Comparison of ENCODE assay signal across 7 cellular contexts in the genomic region with DNA sequence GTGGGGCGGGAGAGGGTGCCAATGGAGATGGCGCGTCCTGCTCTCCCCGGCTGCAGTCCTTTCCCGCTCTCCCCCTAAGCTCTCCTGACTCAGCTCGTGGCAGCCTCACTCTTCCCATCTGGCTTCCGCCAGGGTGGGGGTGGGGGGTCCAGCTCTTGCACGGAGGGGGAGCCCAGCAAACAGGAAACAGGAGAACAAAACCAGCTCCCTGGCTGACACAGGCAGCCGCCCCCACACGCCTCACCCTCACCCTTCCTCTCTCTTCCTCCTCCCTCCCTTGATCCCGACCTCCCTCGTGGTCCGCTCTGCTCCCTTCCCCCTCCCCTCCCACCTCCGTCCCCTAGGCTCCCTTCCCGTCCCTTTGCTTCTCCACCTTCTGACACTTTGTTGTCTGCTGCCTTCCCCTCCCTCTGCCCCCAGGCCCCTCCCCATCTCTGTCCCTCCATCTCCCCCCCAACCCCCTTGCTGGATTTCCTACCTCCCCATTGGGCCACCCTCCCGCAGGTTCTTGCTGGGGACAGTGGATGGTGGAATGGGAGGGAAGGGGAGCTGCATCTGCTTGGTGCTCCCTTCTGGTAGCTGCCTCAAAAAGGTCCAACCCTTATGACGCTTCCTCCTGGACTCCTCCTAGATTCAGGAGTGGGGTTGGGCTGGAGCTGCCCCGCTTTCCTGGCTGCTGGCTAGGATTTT. TPM values are rescaled to one million over a fixed set of nuclear protein-coding genes. Genes with fewer than 3 reads are reported as not detected.
DNase-seq lines count a peak whose midpoint lies in the region; ATAC-seq, FAIRE-seq and TF ChIP-seq lines count a peak whose summit lies in the region.

No MANE protein-coding gene starts in this region.

- H3K36me3 Mint-ChIP-seq in activated CD8-positive, alpha-beta T cell treated with anti-CD3 and anti-CD28 coated beads, Interleukin-2, amount 10 ng/mL, durations not matched to agents 7 days and 5 days (ENCODE audit: low read depth), result no peaks in the 10 kb centered on the region

- no peaks in the 10 kb centered on the region for H3K9me3 ChIP-seq in upper lobe of left lung

- peaks cover 13% of the 10 kb centered on the region for H3K4me1 Mint-ChIP-seq in activated CD8-positive, alpha-beta T cell treated with anti-CD3 and anti-CD28 coated beads, Interleukin-2, amount 10 ng/mL, durations not matched to agents 7 days and 5 days (ENCODE audit: low read depth)

- peak overlapping the region in 3 of 4 donors; percentile 9 to 27 (median 19) for H3K4me3 ChIP-seq in upper lobe of left lung

- H3K27me3 ChIP-seq in upper lobe of left lung, result no peaks in the 10 kb centered on the region

- DNase-seq in caudate nucleus (lab: John Stamatoyannopoulos, UW), result peak in 7 of 61 donors; percentile 27 to 55 (median 40)
- peak; percentile 61 for DNase-seq in kidney tubule cell (ENCODE audit: low spot score)
- DNase-seq in upper lobe of left lung, result no peak
- DNase-seq in activated CD8-positive, alpha-beta T cell treated with anti-CD3 and anti-CD28 coated beads, Interleukin-2, amount 10 ng/mL, durations not matched to agents 7 days and 5 days, result no peak
- no peak for DNase-seq in GM12891 (ENCODE audit: insufficient read length, low spot score)
- DNase-seq in SIG-M5 (lab: John Stamatoyannopoulos, UW), result no peak

- TF ChIP-seq POLR2A in upper lobe of left lung (IDR thresholded peaks at IDR 0.05) (no peak), GM12891 (IDR thresholded peaks at IDR 0.05; ENCODE audit: low read depth, low read length) (no peak)

- H3K4me3 Mint-ChIP-seq in activated CD8-positive, alpha-beta T cell treated with anti-CD3 and anti-CD28 coated beads, Interleukin-2, amount 10 ng/mL, durations not matched to agents 7 days and 5 days, result no peak overlapping the region

- no peak for TF ChIP-seq RAD21 in Ishikawa (IDR thresholded peaks at IDR 0.05; ENCODE audit: low read depth)

- no peak for FAIRE-seq in GM12891 (lab: Jason Lieb, UNC)

- no peaks in the 10 kb centered on the region for H3K9me3 Mint-ChIP-seq in activated CD8-positive, alpha-beta T cell treated with anti-CD3 and anti-CD28 coated beads, Interleukin-2, amount 10 ng/mL, durations not matched to agents 7 days and 5 days (ENCODE audit: insufficient read depth)

- H3K27me3 Mint-ChIP-seq in activated CD8-positive, alpha-beta T cell treated with anti-CD3 and anti-CD28 coated beads, Interleukin-2, amount 10 ng/mL, durations not matched to agents 7 days and 5 days (ENCODE audit: low read depth), result peaks cover 35% of the 10 kb centered on the region

- H3K27ac ChIP-seq in caudate nucleus (ENCODE audit: low read depth, low read length) (peak overlapping the region; percentile 76), upper lobe of left lung (peak overlapping the region; percentile 79 to 89 (median 84))

- TF ChIP-seq EP300 in Ishikawa (IDR thresholded peaks at IDR 0.05; ENCODE audit: borderline replicate concordance) (no peak), upper lobe of left lung (IDR thresholded peaks at IDR 0.05) (no peak)

- TF ChIP-seq CTCF in upper lobe of left lung (IDR thresholded peaks at IDR 0.05), result no peak

- CTCF ChIA-PET in activated CD8-positive, alpha-beta T cell treated with anti-CD3 and anti-CD28 coated beads, Interleukin-2, amount 10 ng/mL, durations not matched to agents 7 days and 5 days (lab: Charles Lee), result interaction anchor here (1.5 kb wide), 2 partner anchors 28 to 106 kb away, joined by 3 to 4 read pairs; no protein-coding TSS in a partner anchor

- peaks cover 63 to 90% (median 69%) of the 10 kb centered on the region in 4 donors for H3K4me1 ChIP-seq in upper lobe of left lung

- POLR2A ChIA-PET in activated CD8-positive, alpha-beta T cell treated with anti-CD3 and anti-CD28 coated beads, Interleukin-2, amount 10 ng/mL, durations not matched to agents 7 days and 5 days (lab: Charles Lee), result no interaction called here

- no peaks in the 10 kb centered on the region for H3K36me3 ChIP-seq in upper lobe of left lung

- WGBS in upper lobe of left lung, 2 donors, result 32 to 41% methylated on average over 18 of the region's 18 CpGs

- ATAC-seq in upper lobe of left lung (ENCODE audit: low FRiP score in 2 of 2), result peak in 1 of 2 donors; percentile 12
- no peak for ATAC-seq in activated CD8-positive, alpha-beta T cell treated with anti-CD3 and anti-CD28 coated beads, Interleukin-2, amount 10 ng/mL, durations not matched to agents 7 days and 5 days

- H3K27ac Mint-ChIP-seq in activated CD8-positive, alpha-beta T cell treated with anti-CD3 and anti-CD28 coated beads, Interleukin-2, amount 10 ng/mL, durations not matched to agents 7 days and 5 days, result no peak overlapping the region

TF ChIP-seq in Ishikawa, 13 proteins besides CTCF, POLR2A, EP300 and RAD21:
- peak; percentile 35; the same call in 1 of the 2 replicates for TF ChIP-seq EGR1 (IDR thresholded peaks at IDR 0.05)
- TF ChIP-seq YY1 (IDR thresholded peaks at IDR 0.05; ENCODE audit: low read depth), result no peak

TF ChIP-seq in GM12891, 5 proteins besides CTCF, POLR2A, EP300 and RAD21:
- TF ChIP-seq PAX5 (IDR thresholded peaks at IDR 0.05; ENCODE audit: insufficient read depth, low read length, severe bottlenecking) (no peak), POU2F2 (IDR thresholded peaks at IDR 0.05; ENCODE audit: low read depth, low read length) (no peak), POLR2AphosphoS5 (IDR thresholded peaks at IDR 0.05; ENCODE audit: low read depth, low read length) (no peak), TAF1 (IDR thresholded peaks at IDR 0.05; ENCODE audit: low read depth, low read length) (no peak), SPI1 (IDR thresholded peaks at IDR 0.05; ENCODE audit: low read depth, low read length) (no peak)

RNA-seq across cellular contexts. Expression of a gene that starts 23.7 kb away (rescaled TPM):
- 100 to 1,000 TPM in 1 of 6 donors, 10 to 100 TPM in 5; 30.4 to 104 (median 70.1) TPM for total RNA-seq in upper lobe of left lung
- total RNA-seq in activated CD8-positive, alpha-beta T cell treated with anti-CD3 and anti-CD28 coated beads, Interleukin-2, amount 10 ng/mL, durations not matched to agents 7 days and 5 days, result under 1 TPM; 0.24 to 0.47 TPM
- polyA plus RNA-seq in GM12891 (2012; ENCODE audit: low read depth, missing spikeins), result 1.6 TPM

Comparison
In these comparisons a context has a peak if more than half of its experiments do, and no peak if none do; other contexts are left out.
1. RNA of a gene that starts 23.7 kb away (total RNA-seq): 30.4 to 104 TPM in upper lobe of left lung; 0.24 to 0.47 TPM in activated CD8-positive, alpha-beta T cell treated with anti-CD3 and anti-CD28 coated beads, Interleukin-2, amount 10 ng/mL, durations not matched to agents 7 days and 5 days; every median in the first group is over 10 times any median in the second.